In the genomic region with DNA sequence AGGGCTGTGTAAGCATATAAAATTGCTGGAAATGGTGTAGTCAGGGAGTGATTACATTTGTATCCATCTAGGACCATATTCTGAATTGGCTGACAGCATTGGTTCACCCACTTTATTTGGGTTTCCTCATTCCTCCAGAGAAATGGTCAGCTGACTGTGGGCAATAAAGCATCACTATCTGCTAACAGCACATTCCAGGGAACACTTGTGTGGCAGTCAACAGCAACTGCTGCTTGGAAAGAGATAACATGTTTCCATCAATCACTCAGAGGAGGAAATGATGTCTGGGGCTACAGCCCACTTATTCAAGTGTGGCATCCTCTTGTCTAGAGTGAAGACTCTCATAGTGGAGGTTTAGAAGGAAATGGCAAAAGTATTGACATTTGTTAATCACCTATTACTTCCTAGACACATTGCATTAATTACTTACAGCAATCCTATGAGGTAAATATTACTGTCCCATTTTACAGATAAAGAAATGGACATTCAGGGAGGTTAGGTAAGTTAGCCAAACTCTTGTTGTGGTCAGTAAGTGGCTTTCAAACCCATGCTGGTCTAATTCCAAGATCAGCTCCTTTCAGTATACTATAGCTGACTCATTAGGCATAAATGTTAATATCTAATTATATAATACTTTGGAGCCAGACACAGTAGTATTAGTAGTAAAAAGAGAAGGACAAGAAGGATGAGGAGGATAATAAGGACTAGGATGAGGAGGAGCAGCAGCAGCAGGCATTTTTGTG, we compare ENCODE assay signal across 1 cellular context.
TF ChIP-seq lines count a peak whose summit lies in the region.

No MANE protein-coding gene starts in this region.

TF ChIP-seq in K562, 482 proteins besides CTCF, POLR2A, EP300 and RAD21 (continued from another document):
- TF ChIP-seq, protein P1, sequence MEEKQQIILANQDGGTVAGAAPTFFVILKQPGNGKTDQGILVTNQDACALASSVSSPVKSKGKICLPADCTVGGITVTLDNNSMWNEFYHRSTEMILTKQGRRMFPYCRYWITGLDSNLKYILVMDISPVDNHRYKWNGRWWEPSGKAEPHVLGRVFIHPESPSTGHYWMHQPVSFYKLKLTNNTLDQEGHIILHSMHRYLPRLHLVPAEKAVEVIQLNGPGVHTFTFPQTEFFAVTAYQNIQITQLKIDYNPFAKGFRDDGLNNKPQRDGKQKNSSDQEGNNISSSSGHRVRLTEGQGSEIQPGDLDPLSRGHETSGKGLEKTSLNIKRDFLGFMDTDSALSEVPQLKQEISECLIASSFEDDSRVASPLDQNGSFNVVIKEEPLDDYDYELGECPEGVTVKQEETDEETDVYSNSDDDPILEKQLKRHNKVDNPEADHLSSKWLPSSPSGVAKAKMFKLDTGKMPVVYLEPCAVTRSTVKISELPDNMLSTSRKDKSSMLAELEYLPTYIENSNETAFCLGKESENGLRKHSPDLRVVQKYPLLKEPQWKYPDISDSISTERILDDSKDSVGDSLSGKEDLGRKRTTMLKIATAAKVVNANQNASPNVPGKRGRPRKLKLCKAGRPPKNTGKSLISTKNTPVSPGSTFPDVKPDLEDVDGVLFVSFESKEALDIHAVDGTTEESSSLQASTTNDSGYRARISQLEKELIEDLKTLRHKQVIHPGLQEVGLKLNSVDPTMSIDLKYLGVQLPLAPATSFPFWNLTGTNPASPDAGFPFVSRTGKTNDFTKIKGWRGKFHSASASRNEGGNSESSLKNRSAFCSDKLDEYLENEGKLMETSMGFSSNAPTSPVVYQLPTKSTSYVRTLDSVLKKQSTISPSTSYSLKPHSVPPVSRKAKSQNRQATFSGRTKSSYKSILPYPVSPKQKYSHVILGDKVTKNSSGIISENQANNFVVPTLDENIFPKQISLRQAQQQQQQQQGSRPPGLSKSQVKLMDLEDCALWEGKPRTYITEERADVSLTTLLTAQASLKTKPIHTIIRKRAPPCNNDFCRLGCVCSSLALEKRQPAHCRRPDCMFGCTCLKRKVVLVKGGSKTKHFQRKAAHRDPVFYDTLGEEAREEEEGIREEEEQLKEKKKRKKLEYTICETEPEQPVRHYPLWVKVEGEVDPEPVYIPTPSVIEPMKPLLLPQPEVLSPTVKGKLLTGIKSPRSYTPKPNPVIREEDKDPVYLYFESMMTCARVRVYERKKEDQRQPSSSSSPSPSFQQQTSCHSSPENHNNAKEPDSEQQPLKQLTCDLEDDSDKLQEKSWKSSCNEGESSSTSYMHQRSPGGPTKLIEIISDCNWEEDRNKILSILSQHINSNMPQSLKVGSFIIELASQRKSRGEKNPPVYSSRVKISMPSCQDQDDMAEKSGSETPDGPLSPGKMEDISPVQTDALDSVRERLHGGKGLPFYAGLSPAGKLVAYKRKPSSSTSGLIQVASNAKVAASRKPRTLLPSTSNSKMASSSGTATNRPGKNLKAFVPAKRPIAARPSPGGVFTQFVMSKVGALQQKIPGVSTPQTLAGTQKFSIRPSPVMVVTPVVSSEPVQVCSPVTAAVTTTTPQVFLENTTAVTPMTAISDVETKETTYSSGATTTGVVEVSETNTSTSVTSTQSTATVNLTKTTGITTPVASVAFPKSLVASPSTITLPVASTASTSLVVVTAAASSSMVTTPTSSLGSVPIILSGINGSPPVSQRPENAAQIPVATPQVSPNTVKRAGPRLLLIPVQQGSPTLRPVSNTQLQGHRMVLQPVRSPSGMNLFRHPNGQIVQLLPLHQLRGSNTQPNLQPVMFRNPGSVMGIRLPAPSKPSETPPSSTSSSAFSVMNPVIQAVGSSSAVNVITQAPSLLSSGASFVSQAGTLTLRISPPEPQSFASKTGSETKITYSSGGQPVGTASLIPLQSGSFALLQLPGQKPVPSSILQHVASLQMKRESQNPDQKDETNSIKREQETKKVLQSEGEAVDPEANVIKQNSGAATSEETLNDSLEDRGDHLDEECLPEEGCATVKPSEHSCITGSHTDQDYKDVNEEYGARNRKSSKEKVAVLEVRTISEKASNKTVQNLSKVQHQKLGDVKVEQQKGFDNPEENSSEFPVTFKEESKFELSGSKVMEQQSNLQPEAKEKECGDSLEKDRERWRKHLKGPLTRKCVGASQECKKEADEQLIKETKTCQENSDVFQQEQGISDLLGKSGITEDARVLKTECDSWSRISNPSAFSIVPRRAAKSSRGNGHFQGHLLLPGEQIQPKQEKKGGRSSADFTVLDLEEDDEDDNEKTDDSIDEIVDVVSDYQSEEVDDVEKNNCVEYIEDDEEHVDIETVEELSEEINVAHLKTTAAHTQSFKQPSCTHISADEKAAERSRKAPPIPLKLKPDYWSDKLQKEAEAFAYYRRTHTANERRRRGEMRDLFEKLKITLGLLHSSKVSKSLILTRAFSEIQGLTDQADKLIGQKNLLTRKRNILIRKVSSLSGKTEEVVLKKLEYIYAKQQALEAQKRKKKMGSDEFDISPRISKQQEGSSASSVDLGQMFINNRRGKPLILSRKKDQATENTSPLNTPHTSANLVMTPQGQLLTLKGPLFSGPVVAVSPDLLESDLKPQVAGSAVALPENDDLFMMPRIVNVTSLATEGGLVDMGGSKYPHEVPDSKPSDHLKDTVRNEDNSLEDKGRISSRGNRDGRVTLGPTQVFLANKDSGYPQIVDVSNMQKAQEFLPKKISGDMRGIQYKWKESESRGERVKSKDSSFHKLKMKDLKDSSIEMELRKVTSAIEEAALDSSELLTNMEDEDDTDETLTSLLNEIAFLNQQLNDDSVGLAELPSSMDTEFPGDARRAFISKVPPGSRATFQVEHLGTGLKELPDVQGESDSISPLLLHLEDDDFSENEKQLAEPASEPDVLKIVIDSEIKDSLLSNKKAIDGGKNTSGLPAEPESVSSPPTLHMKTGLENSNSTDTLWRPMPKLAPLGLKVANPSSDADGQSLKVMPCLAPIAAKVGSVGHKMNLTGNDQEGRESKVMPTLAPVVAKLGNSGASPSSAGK (IDR thresholded peaks at IDR 0.05), result no peak
- TF ChIP-seq, protein P2, sequence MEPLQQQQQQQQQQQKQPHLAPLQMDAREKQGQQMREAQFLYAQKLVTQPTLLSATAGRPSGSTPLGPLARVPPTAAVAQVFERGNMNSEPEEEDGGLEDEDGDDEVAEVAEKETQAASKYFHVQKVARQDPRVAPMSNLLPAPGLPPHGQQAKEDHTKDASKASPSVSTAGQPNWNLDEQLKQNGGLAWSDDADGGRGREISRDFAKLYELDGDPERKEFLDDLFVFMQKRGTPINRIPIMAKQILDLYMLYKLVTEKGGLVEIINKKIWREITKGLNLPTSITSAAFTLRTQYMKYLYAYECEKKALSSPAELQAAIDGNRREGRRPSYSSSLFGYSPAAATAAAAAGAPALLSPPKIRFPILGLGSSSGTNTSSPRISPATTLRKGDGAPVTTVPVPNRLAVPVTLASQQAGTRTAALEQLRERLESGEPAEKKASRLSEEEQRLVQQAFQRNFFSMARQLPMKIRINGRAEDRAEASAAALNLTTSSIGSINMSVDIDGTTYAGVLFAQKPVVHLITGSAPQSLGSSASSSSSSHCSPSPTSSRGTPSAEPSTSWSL (CRISPR knock-in tag; IDR thresholded peaks at IDR 0.05; ENCODE audit: borderline replicate concordance), result no peak
- peak; percentile 99 for TF ChIP-seq ARID1B (IDR thresholded peaks at IDR 0.05)
- no peak for TF ChIP-seq ZNF124 (CRISPR knock-in tag; IDR thresholded peaks at IDR 0.05)
- peak; percentile 99 for TF ChIP-seq TEAD4 (IDR thresholded peaks at IDR 0.05; ENCODE audit: low read length)
- no peak for TF ChIP-seq TEAD4 (CRISPR knock-in tag; IDR thresholded peaks at IDR 0.05; ENCODE audit: borderline replicate concordance)
- TF ChIP-seq TRIM28 (IDR thresholded peaks at IDR 0.05), result no peak
- TF ChIP-seq, protein P3, sequence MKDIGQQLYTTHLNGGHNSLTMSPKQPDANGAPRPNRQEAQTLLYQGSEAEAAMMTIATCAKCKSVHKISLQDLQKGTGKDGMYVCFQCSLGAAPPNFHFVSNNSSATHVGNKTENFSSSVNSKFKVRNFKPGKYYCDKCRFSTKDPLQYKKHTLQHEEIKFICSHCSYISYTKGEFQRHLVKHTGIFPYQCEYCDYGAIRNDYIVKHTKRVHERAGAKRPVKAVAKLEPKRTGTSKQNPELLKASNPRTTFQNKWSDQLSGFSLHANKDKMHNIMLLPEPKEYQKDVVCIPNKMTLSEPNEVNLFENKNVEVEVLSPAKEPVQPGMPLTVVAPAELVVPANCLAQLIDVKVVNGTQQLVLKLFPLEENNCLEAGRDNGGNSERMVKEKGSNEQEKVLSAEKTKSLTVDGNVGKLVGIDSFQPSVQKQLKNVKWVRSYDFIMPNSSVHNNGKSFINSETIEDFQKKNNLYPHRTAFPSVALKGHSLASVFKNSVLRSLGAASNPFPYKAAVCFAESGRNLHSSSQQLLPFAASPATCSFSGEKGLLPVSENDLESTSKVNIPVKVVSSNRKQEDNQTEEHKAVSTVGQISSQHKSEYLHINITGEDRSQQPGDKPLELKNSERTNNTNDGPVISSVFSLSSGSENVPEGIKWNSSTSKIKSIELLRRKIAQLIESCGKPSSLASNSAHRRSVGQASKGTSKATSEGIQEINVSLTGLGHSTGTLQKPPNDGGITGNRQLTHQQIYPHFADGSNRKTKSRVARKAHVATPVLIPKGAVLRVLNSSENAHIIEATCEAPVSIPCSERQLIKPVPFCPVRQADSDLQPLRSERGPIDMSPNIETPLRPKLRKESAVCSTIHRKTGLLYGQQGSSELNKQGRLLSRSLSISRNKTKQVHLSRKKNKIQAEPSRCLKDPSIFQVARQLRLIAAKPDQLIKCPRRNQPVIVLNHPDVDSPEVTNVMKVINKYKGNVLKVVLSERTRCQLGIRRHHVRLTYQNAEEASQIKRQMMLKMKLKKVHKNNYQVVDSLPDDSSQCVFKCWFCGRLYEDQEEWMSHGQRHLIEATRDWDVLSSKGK (CRISPR knock-in tag; IDR thresholded peaks at IDR 0.05), result no peak
- TF ChIP-seq CEBPG (CRISPR knock-in tag; IDR thresholded peaks at IDR 0.05), result no peak
- peak in 1 of 2 experiments; percentile 51; a peak in 1 of 4 replicates for TF ChIP-seq CEBPG (tag; conservative IDR thresholded peaks at IDR 0.05 in 1 of 2, IDR thresholded peaks at IDR 0.05 in 1 of 2)
- TF ChIP-seq MAFG (tag; conservative IDR thresholded peaks at IDR 0.05), result no peak
- TF ChIP-seq, protein P4, sequence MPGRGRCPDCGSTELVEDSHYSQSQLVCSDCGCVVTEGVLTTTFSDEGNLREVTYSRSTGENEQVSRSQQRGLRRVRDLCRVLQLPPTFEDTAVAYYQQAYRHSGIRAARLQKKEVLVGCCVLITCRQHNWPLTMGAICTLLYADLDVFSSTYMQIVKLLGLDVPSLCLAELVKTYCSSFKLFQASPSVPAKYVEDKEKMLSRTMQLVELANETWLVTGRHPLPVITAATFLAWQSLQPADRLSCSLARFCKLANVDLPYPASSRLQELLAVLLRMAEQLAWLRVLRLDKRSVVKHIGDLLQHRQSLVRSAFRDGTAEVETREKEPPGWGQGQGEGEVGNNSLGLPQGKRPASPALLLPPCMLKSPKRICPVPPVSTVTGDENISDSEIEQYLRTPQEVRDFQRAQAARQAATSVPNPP (IDR thresholded peaks at IDR 0.05; ENCODE audit: borderline replicate concordance, insufficient read depth, insufficient read length), result no peak
- peak; percentile 55 to 94; a peak in 3 of 4 replicates for TF ChIP-seq RCOR1 (IDR thresholded peaks at IDR 0.05; ENCODE audit: borderline replicate concordance in 1 of 2, low read depth in 2 of 2, low read length in 2 of 2)
- peak; percentile 99 for TF ChIP-seq TAL1 (IDR thresholded peaks at IDR 0.05)
- TF ChIP-seq STAT5A (IDR thresholded peaks at IDR 0.05; ENCODE audit: borderline replicate concordance, low read length), result peak; percentile 95
- peak in 1 of 2 experiments; percentile 78; a peak in 2 of 4 replicates for TF ChIP-seq HDAC1 (IDR thresholded peaks at IDR 0.05)
- peak; percentile 97 for TF ChIP-seq SMARCA4 (IDR thresholded peaks at IDR 0.05)
- TF ChIP-seq EWSR1 (IDR thresholded peaks at IDR 0.05; ENCODE audit: borderline replicate concordance, low read depth, partially characterized antibody), result no peak
- peak; percentile 79 for TF ChIP-seq CREM (IDR thresholded peaks at IDR 0.05; ENCODE audit: low read depth)
- TF ChIP-seq RFX5 (IDR thresholded peaks at IDR 0.05; ENCODE audit: low read depth, low read length), result no peak
- TF ChIP-seq ZNF239 (CRISPR knock-in tag; IDR thresholded peaks at IDR 0.05), result peak; percentile 27; the same call in 1 of the 2 replicates
- TF ChIP-seq, protein P5, sequence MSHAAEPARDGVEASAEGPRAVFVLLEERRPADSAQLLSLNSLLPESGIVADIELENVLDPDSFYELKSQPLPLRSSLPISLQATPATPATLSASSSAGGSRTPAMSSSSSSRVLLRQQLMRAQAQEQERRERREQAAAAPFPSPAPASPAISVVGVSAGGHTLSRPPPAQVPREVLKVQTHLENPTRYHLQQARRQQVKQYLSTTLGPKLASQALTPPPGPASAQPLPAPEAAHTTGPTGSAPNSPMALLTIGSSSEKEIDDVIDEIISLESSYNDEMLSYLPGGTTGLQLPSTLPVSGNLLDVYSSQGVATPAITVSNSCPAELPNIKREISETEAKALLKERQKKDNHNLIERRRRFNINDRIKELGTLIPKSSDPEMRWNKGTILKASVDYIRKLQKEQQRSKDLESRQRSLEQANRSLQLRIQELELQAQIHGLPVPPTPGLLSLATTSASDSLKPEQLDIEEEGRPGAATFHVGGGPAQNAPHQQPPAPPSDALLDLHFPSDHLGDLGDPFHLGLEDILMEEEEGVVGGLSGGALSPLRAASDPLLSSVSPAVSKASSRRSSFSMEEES (CRISPR knock-in tag; IDR thresholded peaks at IDR 0.05), result 0 out of 2 replicates have a peak, but pooled peaks have one; percentile 11
